Comparison of ENCODE assay signal across 1 cellular context in the genomic region with DNA sequence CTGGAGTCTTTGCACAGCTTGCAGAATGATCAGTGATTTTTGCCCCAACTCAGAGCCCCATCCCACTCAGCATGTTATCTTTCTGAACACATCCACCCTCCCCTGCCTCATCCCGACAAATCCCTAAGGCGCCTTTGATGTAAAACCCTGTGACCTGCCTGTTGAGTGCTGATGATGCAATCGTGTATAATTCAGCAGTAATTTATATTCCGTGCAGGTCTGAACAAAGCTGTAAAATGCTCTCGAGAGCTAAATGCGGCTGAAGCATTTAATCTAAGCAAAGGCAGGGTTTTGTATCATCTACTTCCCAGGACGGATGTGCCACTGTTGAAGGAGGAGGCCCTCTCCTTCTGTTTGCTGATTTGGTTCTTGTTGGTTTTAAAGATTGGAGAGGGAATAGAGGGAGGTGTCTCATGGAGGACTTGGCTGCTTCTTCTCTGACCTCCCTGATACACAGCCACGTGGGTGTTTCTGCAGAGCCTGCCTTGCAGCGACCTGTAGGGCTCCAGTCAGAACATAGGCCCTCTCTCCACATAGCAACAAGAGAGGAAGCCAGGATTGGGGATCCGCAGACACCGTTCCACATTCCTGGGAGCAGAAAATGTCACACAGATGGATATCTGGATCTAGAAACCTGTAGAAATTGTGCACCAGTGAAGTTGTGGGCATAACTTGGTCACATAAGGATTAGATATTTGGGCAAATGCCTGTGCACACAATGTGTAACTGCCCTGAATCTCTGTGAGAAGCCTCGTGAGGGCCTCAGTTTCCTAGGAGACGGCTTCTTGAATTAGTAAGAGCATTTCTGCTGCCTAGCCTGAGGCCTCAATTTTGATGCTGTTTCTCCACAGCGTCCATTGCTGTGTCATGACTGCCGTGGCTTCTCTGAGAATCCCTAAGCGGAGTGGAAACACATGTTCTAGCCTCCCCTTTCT.
TF ChIP-seq lines count a peak whose summit lies in the region.

No MANE protein-coding gene starts in this region.

TF ChIP-seq in K562, 482 proteins besides CTCF, POLR2A, EP300 and RAD21 (continued from another document):
- TF ChIP-seq, protein P1, sequence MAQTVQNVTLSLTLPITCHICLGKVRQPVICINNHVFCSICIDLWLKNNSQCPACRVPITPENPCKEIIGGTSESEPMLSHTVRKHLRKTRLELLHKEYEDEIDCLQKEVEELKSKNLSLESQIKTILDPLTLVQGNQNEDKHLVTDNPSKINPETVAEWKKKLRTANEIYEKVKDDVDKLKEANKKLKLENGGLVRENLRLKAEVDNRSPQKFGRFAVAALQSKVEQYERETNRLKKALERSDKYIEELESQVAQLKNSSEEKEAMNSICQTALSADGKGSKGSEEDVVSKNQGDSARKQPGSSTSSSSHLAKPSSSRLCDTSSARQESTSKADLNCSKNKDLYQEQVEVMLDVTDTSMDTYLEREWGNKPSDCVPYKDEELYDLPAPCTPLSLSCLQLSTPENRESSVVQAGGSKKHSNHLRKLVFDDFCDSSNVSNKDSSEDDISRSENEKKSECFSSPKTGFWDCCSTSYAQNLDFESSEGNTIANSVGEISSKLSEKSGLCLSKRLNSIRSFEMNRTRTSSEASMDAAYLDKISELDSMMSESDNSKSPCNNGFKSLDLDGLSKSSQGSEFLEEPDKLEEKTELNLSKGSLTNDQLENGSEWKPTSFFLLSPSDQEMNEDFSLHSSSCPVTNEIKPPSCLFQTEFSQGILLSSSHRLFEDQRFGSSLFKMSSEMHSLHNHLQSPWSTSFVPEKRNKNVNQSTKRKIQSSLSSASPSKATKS (CRISPR knock-in tag; IDR thresholded peaks at IDR 0.05), result no peak
- TF ChIP-seq ZNF184 (CRISPR knock-in tag; IDR thresholded peaks at IDR 0.05) (no peak), ASH1L (IDR thresholded peaks at IDR 0.05; ENCODE audit: borderline replicate concordance, low read depth, partially characterized antibody) (no peak), MAFG (tag; conservative IDR thresholded peaks at IDR 0.05) (no peak), NBN (IDR thresholded peaks at IDR 0.05; ENCODE audit: low read depth) (no peak), HEY1 (CRISPR knock-in tag; IDR thresholded peaks at IDR 0.05; ENCODE audit: borderline replicate concordance) (no peak)
- TF ChIP-seq, protein P2, sequence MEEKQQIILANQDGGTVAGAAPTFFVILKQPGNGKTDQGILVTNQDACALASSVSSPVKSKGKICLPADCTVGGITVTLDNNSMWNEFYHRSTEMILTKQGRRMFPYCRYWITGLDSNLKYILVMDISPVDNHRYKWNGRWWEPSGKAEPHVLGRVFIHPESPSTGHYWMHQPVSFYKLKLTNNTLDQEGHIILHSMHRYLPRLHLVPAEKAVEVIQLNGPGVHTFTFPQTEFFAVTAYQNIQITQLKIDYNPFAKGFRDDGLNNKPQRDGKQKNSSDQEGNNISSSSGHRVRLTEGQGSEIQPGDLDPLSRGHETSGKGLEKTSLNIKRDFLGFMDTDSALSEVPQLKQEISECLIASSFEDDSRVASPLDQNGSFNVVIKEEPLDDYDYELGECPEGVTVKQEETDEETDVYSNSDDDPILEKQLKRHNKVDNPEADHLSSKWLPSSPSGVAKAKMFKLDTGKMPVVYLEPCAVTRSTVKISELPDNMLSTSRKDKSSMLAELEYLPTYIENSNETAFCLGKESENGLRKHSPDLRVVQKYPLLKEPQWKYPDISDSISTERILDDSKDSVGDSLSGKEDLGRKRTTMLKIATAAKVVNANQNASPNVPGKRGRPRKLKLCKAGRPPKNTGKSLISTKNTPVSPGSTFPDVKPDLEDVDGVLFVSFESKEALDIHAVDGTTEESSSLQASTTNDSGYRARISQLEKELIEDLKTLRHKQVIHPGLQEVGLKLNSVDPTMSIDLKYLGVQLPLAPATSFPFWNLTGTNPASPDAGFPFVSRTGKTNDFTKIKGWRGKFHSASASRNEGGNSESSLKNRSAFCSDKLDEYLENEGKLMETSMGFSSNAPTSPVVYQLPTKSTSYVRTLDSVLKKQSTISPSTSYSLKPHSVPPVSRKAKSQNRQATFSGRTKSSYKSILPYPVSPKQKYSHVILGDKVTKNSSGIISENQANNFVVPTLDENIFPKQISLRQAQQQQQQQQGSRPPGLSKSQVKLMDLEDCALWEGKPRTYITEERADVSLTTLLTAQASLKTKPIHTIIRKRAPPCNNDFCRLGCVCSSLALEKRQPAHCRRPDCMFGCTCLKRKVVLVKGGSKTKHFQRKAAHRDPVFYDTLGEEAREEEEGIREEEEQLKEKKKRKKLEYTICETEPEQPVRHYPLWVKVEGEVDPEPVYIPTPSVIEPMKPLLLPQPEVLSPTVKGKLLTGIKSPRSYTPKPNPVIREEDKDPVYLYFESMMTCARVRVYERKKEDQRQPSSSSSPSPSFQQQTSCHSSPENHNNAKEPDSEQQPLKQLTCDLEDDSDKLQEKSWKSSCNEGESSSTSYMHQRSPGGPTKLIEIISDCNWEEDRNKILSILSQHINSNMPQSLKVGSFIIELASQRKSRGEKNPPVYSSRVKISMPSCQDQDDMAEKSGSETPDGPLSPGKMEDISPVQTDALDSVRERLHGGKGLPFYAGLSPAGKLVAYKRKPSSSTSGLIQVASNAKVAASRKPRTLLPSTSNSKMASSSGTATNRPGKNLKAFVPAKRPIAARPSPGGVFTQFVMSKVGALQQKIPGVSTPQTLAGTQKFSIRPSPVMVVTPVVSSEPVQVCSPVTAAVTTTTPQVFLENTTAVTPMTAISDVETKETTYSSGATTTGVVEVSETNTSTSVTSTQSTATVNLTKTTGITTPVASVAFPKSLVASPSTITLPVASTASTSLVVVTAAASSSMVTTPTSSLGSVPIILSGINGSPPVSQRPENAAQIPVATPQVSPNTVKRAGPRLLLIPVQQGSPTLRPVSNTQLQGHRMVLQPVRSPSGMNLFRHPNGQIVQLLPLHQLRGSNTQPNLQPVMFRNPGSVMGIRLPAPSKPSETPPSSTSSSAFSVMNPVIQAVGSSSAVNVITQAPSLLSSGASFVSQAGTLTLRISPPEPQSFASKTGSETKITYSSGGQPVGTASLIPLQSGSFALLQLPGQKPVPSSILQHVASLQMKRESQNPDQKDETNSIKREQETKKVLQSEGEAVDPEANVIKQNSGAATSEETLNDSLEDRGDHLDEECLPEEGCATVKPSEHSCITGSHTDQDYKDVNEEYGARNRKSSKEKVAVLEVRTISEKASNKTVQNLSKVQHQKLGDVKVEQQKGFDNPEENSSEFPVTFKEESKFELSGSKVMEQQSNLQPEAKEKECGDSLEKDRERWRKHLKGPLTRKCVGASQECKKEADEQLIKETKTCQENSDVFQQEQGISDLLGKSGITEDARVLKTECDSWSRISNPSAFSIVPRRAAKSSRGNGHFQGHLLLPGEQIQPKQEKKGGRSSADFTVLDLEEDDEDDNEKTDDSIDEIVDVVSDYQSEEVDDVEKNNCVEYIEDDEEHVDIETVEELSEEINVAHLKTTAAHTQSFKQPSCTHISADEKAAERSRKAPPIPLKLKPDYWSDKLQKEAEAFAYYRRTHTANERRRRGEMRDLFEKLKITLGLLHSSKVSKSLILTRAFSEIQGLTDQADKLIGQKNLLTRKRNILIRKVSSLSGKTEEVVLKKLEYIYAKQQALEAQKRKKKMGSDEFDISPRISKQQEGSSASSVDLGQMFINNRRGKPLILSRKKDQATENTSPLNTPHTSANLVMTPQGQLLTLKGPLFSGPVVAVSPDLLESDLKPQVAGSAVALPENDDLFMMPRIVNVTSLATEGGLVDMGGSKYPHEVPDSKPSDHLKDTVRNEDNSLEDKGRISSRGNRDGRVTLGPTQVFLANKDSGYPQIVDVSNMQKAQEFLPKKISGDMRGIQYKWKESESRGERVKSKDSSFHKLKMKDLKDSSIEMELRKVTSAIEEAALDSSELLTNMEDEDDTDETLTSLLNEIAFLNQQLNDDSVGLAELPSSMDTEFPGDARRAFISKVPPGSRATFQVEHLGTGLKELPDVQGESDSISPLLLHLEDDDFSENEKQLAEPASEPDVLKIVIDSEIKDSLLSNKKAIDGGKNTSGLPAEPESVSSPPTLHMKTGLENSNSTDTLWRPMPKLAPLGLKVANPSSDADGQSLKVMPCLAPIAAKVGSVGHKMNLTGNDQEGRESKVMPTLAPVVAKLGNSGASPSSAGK (IDR thresholded peaks at IDR 0.05), result peak; percentile 44
